1 cellular context compared by ENCODE assay signal in the genomic region with DNA sequence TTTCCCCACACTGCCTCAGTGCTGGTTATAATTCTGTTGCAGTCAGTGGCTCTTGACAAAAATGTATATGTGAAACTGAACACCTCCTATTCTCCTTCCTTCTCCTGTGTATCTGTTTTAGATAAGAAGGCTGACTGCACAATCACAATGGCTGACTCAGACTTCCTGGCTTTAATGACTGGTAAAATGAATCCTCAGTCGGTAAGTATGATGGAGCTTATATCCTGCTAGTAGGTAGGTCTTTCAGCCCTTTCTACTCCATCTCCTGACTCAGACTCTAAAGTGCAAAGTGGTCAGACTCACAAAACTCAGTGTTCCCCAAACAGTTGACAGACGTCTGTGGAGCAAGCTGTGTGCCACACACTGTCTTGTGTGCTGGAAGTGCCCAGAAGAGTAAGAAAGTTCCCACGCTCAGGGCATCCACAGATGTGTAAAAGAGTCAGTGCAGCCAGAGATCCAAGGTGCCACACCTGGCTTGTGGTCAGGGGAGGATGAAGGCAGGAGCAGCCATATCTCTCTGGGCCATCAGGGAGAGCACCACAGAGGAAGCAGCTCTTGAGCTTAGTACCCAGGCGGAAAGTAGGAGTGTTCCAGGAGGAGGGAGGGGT.
TF ChIP-seq lines count a peak whose summit lies in the region.

No MANE protein-coding gene starts in this region.

TF ChIP-seq in GM12878, 131 proteins besides CTCF, POLR2A, EP300 and RAD21 (continued from another document):
- no peak for TF ChIP-seq E2F8 (IDR thresholded peaks at IDR 0.05; ENCODE audit: low read depth, partially characterized antibody)
- TF ChIP-seq ZNF622 (IDR thresholded peaks at IDR 0.05): no peak
- TF ChIP-seq NR2C2 (IDR thresholded peaks at IDR 0.05; ENCODE audit: borderline replicate concordance, control insufficient read depth, insufficient read length, low read depth): no peak
- no peak for TF ChIP-seq CHD4 (IDR thresholded peaks at IDR 0.05)
- no peak for TF ChIP-seq IKZF2 (IDR thresholded peaks at IDR 0.05)
- TF ChIP-seq MYC (IDR thresholded peaks at IDR 0.05; ENCODE audit: insufficient read depth, insufficient read length, insufficient replicate concordance, low read length, severe bottlenecking): no peak
- no peak for TF ChIP-seq SREBF1 (IDR thresholded peaks at IDR 0.05; ENCODE audit: low read length)
- TF ChIP-seq NR2C1 (IDR thresholded peaks at IDR 0.05): no peak
- TF ChIP-seq ZNF24 (IDR thresholded peaks at IDR 0.05): no peak
- no peak for TF ChIP-seq BCLAF1 (IDR thresholded peaks at IDR 0.05)
